Comparison of ENCODE assay signal across 9 cellular contexts in genomic region chr13:43023244-43023931, GRCh38. TPM values are rescaled to one million over a fixed set of nuclear protein-coding genes. Genes with fewer than 3 reads are reported as not detected.
DNase-seq lines count a peak whose midpoint lies in the region; ATAC-seq, FAIRE-seq and TF ChIP-seq lines count a peak whose summit lies in the region.
"Had no signal": no experiment of that assay in that cellular context is flagged by ENCODE, and none has a peak within 500 bp of the region (broad histone marks: within the 10 kb centered on the region; RNA-seq: fewer than 3 reads in every experiment).

Gene DNAJC15 (plus strand): TSS chr13:43023586. CDS start chr13:43023627, 41 bp downstream.

- CTCF ChIA-PET in CD4-positive, alpha-beta T cell (lab: Charles Lee): interaction anchor here (0.5 to 2.0 kb wide), 3 partner anchors 34 to 54 kb away, joined by 4 to 8 read pairs (median 5); no protein-coding TSS in a partner anchor

- H2AFZ ChIP-seq in astrocyte (ENCODE audit: low read depth, low read length) (peak within 1 kb of the TSS; percentile 95), hepatocyte (no peak within 1 kb of the TSS)

- peak; percentile 41 to 84 (median 75) for DNase-seq in CD4-positive, alpha-beta T cell
- DNase-seq in HT1080 (ENCODE audit: low read depth) (peak; percentile 78), astrocyte (ENCODE audit: low read depth) (peak; percentile 75), hepatocyte (ENCODE audit: low spot score) (peak; percentile 14), retina (peak; percentile 95), aorta (peak; percentile 77 to 97)
- peak; percentile 80 for DNase-seq in T-helper 2 cell treated with Interferon-gamma antibody and Interleukin-4, amounts not matched to agents 5 μg/mL and 100 μg/mL, for 36 hours (ENCODE audit: low spot score)

- TF ChIP-seq CTCF in CD4-positive, alpha-beta T cell (IDR thresholded peaks at IDR 0.05): no peak
- TF ChIP-seq CTCF in astrocyte (IDR thresholded peaks at IDR 0.05; ENCODE audit: insufficient read depth, low read depth, low read length): no peak
- no peak for TF ChIP-seq CTCF in hepatocyte (IDR thresholded peaks at IDR 0.05; ENCODE audit: poor library complexity)

- H4K20me1 ChIP-seq in astrocyte (ENCODE audit: insufficient read depth, low read length) (no peaks in the 10 kb centered on the region), hepatocyte (ENCODE audit: insufficient read depth, poor library complexity, severe bottlenecking) (no peaks in the 10 kb centered on the region)

- no peak for FAIRE-seq in astrocyte (lab: Jason Lieb, UNC)

- H3K4me2 ChIP-seq in astrocyte (ENCODE audit: low read length) (peak within 1 kb of the TSS; percentile 87), hepatocyte (peak within 1 kb of the TSS; percentile 26)

- WGBS in hepatocyte (ENCODE audit: low lambda C conversion rate, missing lambda C conversion rate): 86% methylated on average over 48 of the region's 50 CpGs
- 1% methylated on average over 50 of the region's 50 CpGs for WGBS in aorta, 2 donors

- peak within 1 kb of the TSS; percentile 92 for H3K4me3 Mint-ChIP-seq in CD4-positive, alpha-beta T cell
- H3K4me3 Mint-ChIP-seq in T-helper 2 cell treated with Interferon-gamma antibody and Interleukin-4, amounts not matched to agents 5 μg/mL and 100 μg/mL, for 36 hours: peak within 1 kb of the TSS; percentile 96
- H3K4me3 Mint-ChIP-seq in astrocyte (ENCODE audit: unreplicated experiment): peak within 1 kb of the TSS; percentile 95

- POLR2A ChIA-PET in CD4-positive, alpha-beta T cell (lab: Charles Lee): interaction anchor here (1.0 to 4.8 kb wide), 10 partner anchors 9 to 63 kb away, joined by 3 to 82 read pairs (median 6); partner anchors contain the start of gene EPSTI1

- H3K27me3 ChIP-seq in CD4-positive, alpha-beta T cell (ENCODE audit: control insufficient read depth, insufficient read depth, low read length): no peaks in the 10 kb centered on the region
- no peaks in the 10 kb centered on the region for H3K27me3 ChIP-seq in astrocyte (ENCODE audit: insufficient read depth, low read length)
- H3K27me3 ChIP-seq in hepatocyte: no peaks in the 10 kb centered on the region
- H3K27me3 ChIP-seq in aorta (ENCODE audit: control insufficient read depth in 1 of 2, insufficient read depth in 2 of 2, low read length in 1 of 2): no peaks in the 10 kb centered on the region

- no peaks in the 10 kb centered on the region for H3K9me3 ChIP-seq in CD4-positive, alpha-beta T cell (ENCODE audit: control insufficient read depth, low read length)
- no peaks in the 10 kb centered on the region for H3K9me3 ChIP-seq in astrocyte (ENCODE audit: insufficient read depth, low read depth, low read length)
- H3K9me3 ChIP-seq in hepatocyte (ENCODE audit: low read depth): no peaks in the 10 kb centered on the region
- no peaks in the 10 kb centered on the region for H3K9me3 ChIP-seq in aorta (ENCODE audit: control insufficient read depth, low read length)

- no peaks in the 10 kb centered on the region for H3K9me2 ChIP-seq in hepatocyte (replicated peaks; ENCODE audit: insufficient read depth)

- peak within 1 kb of the TSS; percentile 52 for H3K27ac ChIP-seq in CD4-positive, alpha-beta T cell (ENCODE audit: low read depth, low read length)
- H3K27ac ChIP-seq in astrocyte (ENCODE audit: low read depth, low read length) (peak within 1 kb of the TSS; percentile 72), hepatocyte (peak within 1 kb of the TSS; percentile 38), aorta (ENCODE audit: low read depth in 1 of 2, low read length in 2 of 2) (peak within 1 kb of the TSS; percentile 19 to 51)

- H3K36me3 Mint-ChIP-seq in CD4-positive, alpha-beta T cell (ENCODE audit: low read depth): peaks cover 25% of the 10 kb centered on the region
- H3K36me3 Mint-ChIP-seq in T-helper 2 cell treated with Interferon-gamma antibody and Interleukin-4, amounts not matched to agents 5 μg/mL and 100 μg/mL, for 36 hours (ENCODE audit: low read depth): peaks cover 15% of the 10 kb centered on the region
- H3K36me3 Mint-ChIP-seq in astrocyte (ENCODE audit: low read depth, unreplicated experiment): no peaks in the 10 kb centered on the region

- peaks cover 6% of the 10 kb centered on the region for H3K4me1 ChIP-seq in astrocyte (ENCODE audit: insufficient read depth, low read length)
- peaks cover 16% of the 10 kb centered on the region for H3K4me1 ChIP-seq in hepatocyte (ENCODE audit: insufficient read depth)
- peaks cover 0 to 6% of the 10 kb centered on the region in 2 donors for H3K4me1 ChIP-seq in aorta (ENCODE audit: control insufficient read depth in 1 of 2, insufficient read depth in 2 of 2, low read length in 2 of 2)

- ATAC-seq in CD4-positive, alpha-beta T cell (ENCODE audit: poor library complexity): peak; percentile 89
- peak; percentile 18 for ATAC-seq in GM19468 (IDR thresholded peaks at IDR 0.05; ENCODE audit: extremely low read depth, unreplicated experiment)
- peak; percentile 93 for ATAC-seq in aorta (ENCODE audit: low FRiP score)

- H3K4me3 ChIP-seq in astrocyte (ENCODE audit: insufficient read depth, low read depth, low read length): peak within 1 kb of the TSS; percentile 67
- no peak within 1 kb of the TSS for H3K4me3 ChIP-seq in hepatocyte
- H3K4me3 ChIP-seq in aorta (ENCODE audit: low read length in 2 of 2): peak within 1 kb of the TSS; percentile 24 to 54
- H3K4me3 ChIP-seq: SK-N-MC had no signal

- H3K36me3 ChIP-seq in astrocyte (ENCODE audit: insufficient read depth, low read length) (no peaks in the 10 kb centered on the region), hepatocyte (replicated peaks; ENCODE audit: insufficient read depth, low read depth) (no peaks in the 10 kb centered on the region), aorta (ENCODE audit: control insufficient read depth in 1 of 2, insufficient read depth in 2 of 2, low read length in 1 of 2) (no peaks in the 10 kb centered on the region)

- peak within 1 kb of the TSS; percentile 96 for H3K27ac Mint-ChIP-seq in CD4-positive, alpha-beta T cell
- H3K27ac Mint-ChIP-seq in T-helper 2 cell treated with Interferon-gamma antibody and Interleukin-4, amounts not matched to agents 5 μg/mL and 100 μg/mL, for 36 hours: peak within 1 kb of the TSS; percentile 89
- H3K27ac Mint-ChIP-seq in astrocyte (ENCODE audit: unreplicated experiment): peak within 1 kb of the TSS; percentile 96

- H3K27me3 Mint-ChIP-seq in CD4-positive, alpha-beta T cell: no peaks in the 10 kb centered on the region
- H3K27me3 Mint-ChIP-seq in T-helper 2 cell treated with Interferon-gamma antibody and Interleukin-4, amounts not matched to agents 5 μg/mL and 100 μg/mL, for 36 hours (ENCODE audit: low read depth): peaks cover 2% of the 10 kb centered on the region
- H3K27me3 Mint-ChIP-seq in astrocyte (ENCODE audit: low read depth, unreplicated experiment): no peaks in the 10 kb centered on the region

- H3K9ac ChIP-seq in astrocyte (ENCODE audit: low read length): peak within 1 kb of the TSS; percentile 87

- intact Hi-C loops in CD4-positive, alpha-beta T cell (cut with DNase I, micrococcal nuclease): loop anchor here (1.0 to 5.0 kb wide), 5 partner anchors 31 to 53 kb away; partner anchors contain the start of gene EPSTI1 (in 1 of the 2)
- intact Hi-C loops in aorta (cut with DNase I): no loop called here

- H3K9me3 Mint-ChIP-seq in CD4-positive, alpha-beta T cell: no peaks in the 10 kb centered on the region
- no peaks in the 10 kb centered on the region for H3K9me3 Mint-ChIP-seq in T-helper 2 cell treated with Interferon-gamma antibody and Interleukin-4, amounts not matched to agents 5 μg/mL and 100 μg/mL, for 36 hours
- peaks cover 5% of the 10 kb centered on the region for H3K9me3 Mint-ChIP-seq in astrocyte (ENCODE audit: unreplicated experiment)

- peaks cover 39% of the 10 kb centered on the region for H3K4me1 Mint-ChIP-seq in CD4-positive, alpha-beta T cell (ENCODE audit: low read depth)
- peaks cover 17% of the 10 kb centered on the region for H3K4me1 Mint-ChIP-seq in T-helper 2 cell treated with Interferon-gamma antibody and Interleukin-4, amounts not matched to agents 5 μg/mL and 100 μg/mL, for 36 hours (ENCODE audit: low read depth)
- peaks cover 15% of the 10 kb centered on the region for H3K4me1 Mint-ChIP-seq in astrocyte (ENCODE audit: low read depth, unreplicated experiment)

- peaks cover 18% of the 10 kb centered on the region for H3K79me2 ChIP-seq in astrocyte (ENCODE audit: insufficient read depth, low read length)
- no peaks in the 10 kb centered on the region for H3K79me2 ChIP-seq in hepatocyte

RNA-seq across cellular contexts. Expression of gene DNAJC15, which starts in this region (rescaled TPM):
- 1 to 10 TPM; 6.8 to 7.6 TPM for total RNA-seq in CD4-positive, alpha-beta T cell
- 27.5 and 36.1 TPM in 2 replicates for total RNA-seq in HT1080 (2014; rRNA removed; shearing (Covaris generic))
- polyA plus RNA-seq in HT1080 (2015; cell fraction: cytosol; rRNA removed): 15.7 and 25.0 TPM in 2 replicates
- 7.2 and 7.7 TPM in 2 replicates for polyA plus RNA-seq in HT1080 (2015; cell fraction: nucleus; rRNA removed)
- total RNA-seq in astrocyte: 10.9 and 13.8 TPM in 2 replicates
- total RNA-seq in hepatocyte: 3.5 and 4.3 TPM in 2 replicates
- polyA plus RNA-seq in hepatocyte: 10.6 and 12.4 TPM in 2 replicates
- total RNA-seq in aorta: 10 to 100 TPM in 1 of 2 donors, 1 to 10 TPM in 1; 7.4 to 13.6 TPM
- 10 to 100 TPM; 10.6 to 19.4 TPM for polyA plus RNA-seq in aorta

Comparison
In these comparisons a context has a peak if more than half of its experiments do, and no peak if none do; other contexts are left out.
1. ATAC-seq: peak in every context shown above with its lines; median percentile 93 in aorta; 89 in CD4-positive, alpha-beta T cell; 18 in GM19468.
2. DNase-seq: peak in every context shown above with its lines; median percentile 95 in retina; 87 in aorta; 80 in T-helper 2 cell treated with Interferon-gamma antibody and Interleukin-4, amounts not matched to agents 5 μg/mL and 100 μg/mL, for 36 hours; 78 in HT1080; 75 in CD4-positive, alpha-beta T cell; 75 in astrocyte; 14 in hepatocyte.
3. intact Hi-C loops: an anchor here in CD4-positive, alpha-beta T cell (1.0 to 5.0 kb wide); none called in aorta.